In the genomic region with DNA sequence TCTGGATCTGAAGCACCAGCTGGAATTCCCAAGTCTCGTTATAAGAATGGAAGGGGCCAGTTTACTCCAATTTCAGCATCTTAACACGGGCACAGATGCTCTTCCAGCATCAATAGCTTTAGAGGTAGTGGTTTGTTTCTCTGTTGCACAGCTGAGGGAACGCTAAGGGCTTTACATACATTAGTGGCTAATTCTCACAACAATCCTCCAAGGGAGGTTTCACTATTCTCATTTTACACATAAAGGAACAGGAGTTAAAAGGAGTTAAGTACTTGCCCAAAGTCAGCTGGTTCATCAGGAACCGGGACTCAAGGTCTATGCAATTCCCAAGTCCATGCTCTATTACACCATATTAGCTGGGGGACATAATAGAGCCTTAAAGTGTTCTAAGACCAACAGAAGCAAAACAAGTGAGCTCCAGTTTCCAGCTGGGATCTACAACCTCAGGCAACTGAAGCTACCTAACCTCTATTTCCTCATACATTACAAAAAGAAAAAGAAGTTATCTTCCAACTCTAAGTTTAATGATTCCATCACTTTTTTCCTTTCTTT, we compare ENCODE assay signal across 13 cellular contexts. TPM values are rescaled to one million over a fixed set of nuclear protein-coding genes. Genes with fewer than 3 reads are reported as not detected.
A peak's percentile ranks its signal among the peaks of the same experiment; 100 is the strongest.
DNase-seq lines count a peak whose midpoint lies in the region; ATAC-seq and TF ChIP-seq lines count a peak whose summit lies in the region.
"Had no signal": no experiment of that assay in that cellular context is flagged by ENCODE, and none has a peak within 500 bp of the region (broad histone marks: within the 10 kb centered on the region; RNA-seq: fewer than 3 reads in every experiment).

No MANE protein-coding gene starts in this region.

- intact Hi-C loops in Panc1 (cut with micrococcal nuclease; ENCODE audit: unreplicated experiment) (no loop called here), esophagus muscularis mucosa (cut with DNase I) (no loop called here), stomach (cut with DNase I; ENCODE audit: low total_unique reads) (no loop called here), upper lobe of right lung (cut with DNase I) (no loop called here)

- TF ChIP-seq EP300 in esophagus muscularis mucosa (IDR thresholded peaks at IDR 0.05) (no peak), stomach (IDR thresholded peaks at IDR 0.05) (no peak)

- TSS peak; percentile 10 for BruUV-seq in Panc1 (replicated peaks; lab: Mats Ljungman, UMichigan)

- in situ Hi-C loops in Panc1 (cut with HindIII; ENCODE audit: low pct_unique_long_range_greater_than_20kb, low sequenced_read_pairs), result no loop called here

- H3K27me3 ChIP-seq in Panc1 (ENCODE audit: control insufficient read depth, insufficient read depth, low read length), result no peaks in the 10 kb centered on the region
- H3K27me3 ChIP-seq in esophagus muscularis mucosa, result no peaks in the 10 kb centered on the region
- no peaks in the 10 kb centered on the region for H3K27me3 ChIP-seq in stomach
- no peaks in the 10 kb centered on the region for H3K27me3 ChIP-seq in upper lobe of right lung

- ATAC-seq in Panc1 (no peak), upper lobe of right lung (no peak)
- ATAC-seq: naive thymus-derived CD8-positive, alpha-beta T cell had no signal

- H3K4me3 ChIP-seq in Panc1 (ENCODE audit: low read depth in 2 of 2, low read length in 2 of 2) (no peak overlapping the region), esophagus muscularis mucosa (no peak overlapping the region), stomach (no peak overlapping the region), upper lobe of right lung (no peak overlapping the region)

- H3K36me3 ChIP-seq in Panc1 (ENCODE audit: control insufficient read depth, insufficient read depth, low read length) (no peaks in the 10 kb centered on the region), esophagus muscularis mucosa (peaks cover 0 to 21% (median 8%) of the 10 kb centered on the region in 4 donors), stomach (peaks cover 4 to 25% (median 15%) of the 10 kb centered on the region in 4 donors), upper lobe of right lung (peaks cover 20% of the 10 kb centered on the region)

- POLR2A ChIA-PET in Panc1 (lab: Charles Lee), result interaction anchor here (0.5 kb wide), 1 partner anchor 295 kb away, joined by 5 read pairs; no protein-coding TSS in a partner anchor

- H3K27ac ChIP-seq in Panc1 (ENCODE audit: low read length) (no peak overlapping the region), esophagus muscularis mucosa (replicated peaks in 1 of 4) (peak overlapping the region; percentile 37 to 75 (median 52)), stomach (peak overlapping the region; percentile 40 to 66 (median 52)), upper lobe of right lung (no peak overlapping the region)

- WGBS in esophagus muscularis mucosa, result 53% methylated on average over 4 of the region's 4 CpGs
- 53 to 73% (median 61%) methylated on average over 4 of the region's 4 CpGs for WGBS in stomach, 5 donors

- CTCF ChIA-PET in Panc1 (lab: Charles Lee), result interaction anchor here (0.6 kb wide), 1 partner anchor 41 kb away, joined by 3 read pairs; no protein-coding TSS in a partner anchor

- DNase-seq in NCI-H2171 treated with DMSO at 0.1 percent for 48 hours (lab: John Stamatoyannopoulos, UW) (peak; percentile 54), NCI-H2171 (lab: John Stamatoyannopoulos, UW) (no peak), Panc1 (ENCODE audit: low read depth, low spot score) (no peak), esophagus muscularis mucosa (ENCODE audit: extremely low spot score) (no peak), stomach (no peak), upper lobe of right lung (no peak), NCI-H526 treated with DMSO at 0.1 percent for 48 hours (lab: John Stamatoyannopoulos, UW) (no peak), NCI-H2227 treated with DMSO at 0.1 percent for 48 hours (lab: John Stamatoyannopoulos, UW) (no peak)
- DNase-seq: activated CD4-positive, alpha-beta T cell treated with anti-CD3 and anti-CD28 coated beads for 4 hours; Caco-2; naive thymus-derived CD8-positive, alpha-beta T cell; NCI-H1417 treated with DMSO at 0.1 percent for 48 hours; substantia nigra had no signal

- TF ChIP-seq POLR2A in esophagus muscularis mucosa (IDR thresholded peaks at IDR 0.05; ENCODE audit: low read depth) (no peak), stomach (IDR thresholded peaks at IDR 0.05) (no peak)

- TF ChIP-seq CTCF in Panc1 (IDR thresholded peaks at IDR 0.05) (no peak), esophagus muscularis mucosa (IDR thresholded peaks at IDR 0.05) (no peak), stomach (IDR thresholded peaks at IDR 0.05) (no peak), upper lobe of right lung (IDR thresholded peaks at IDR 0.05) (no peak)

- H3K4me1 ChIP-seq in Panc1 (ENCODE audit: control insufficient read depth, insufficient read depth, low read length) (no peaks in the 10 kb centered on the region), esophagus muscularis mucosa (peaks cover 0 to 32% (median 14%) of the 10 kb centered on the region in 4 donors), stomach (peaks cover 16 to 52% (median 33%) of the 10 kb centered on the region in 4 donors), upper lobe of right lung (peaks cover 10% of the 10 kb centered on the region)

- H3K9me3 ChIP-seq in Panc1 (ENCODE audit: control insufficient read depth, insufficient read depth, low read depth, low read length) (no peaks in the 10 kb centered on the region), esophagus muscularis mucosa (no peaks in the 10 kb centered on the region), stomach (no peaks in the 10 kb centered on the region), upper lobe of right lung (no peaks in the 10 kb centered on the region)

RNA-seq across cellular contexts. Expression of a gene that starts 9.9 kb away (rescaled TPM):
- 61.2 TPM for total RNA-seq in Panc1 (2021; ENCODE audit: unreplicated experiment)
- 67.2 TPM for polyA plus RNA-seq in Panc1 (2012; ENCODE audit: insufficient read length)
- total RNA-seq in esophagus muscularis mucosa, result 10 to 100 TPM; 43.2 to 61.9 (median 48.8) TPM
- 100 to 1,000 TPM in 3 of 5 donors, 10 to 100 TPM in 2; 21.7 to 180 (median 129) TPM for total RNA-seq in stomach
- 10 to 100 TPM; 24.8 to 36.5 (median 24.8) TPM for polyA plus RNA-seq in stomach
- 45.2 TPM for total RNA-seq in upper lobe of right lung

Comparison
In these comparisons a context has a peak if more than half of its experiments do, and no peak if none do; other contexts are left out.
1. H3K27ac ChIP-seq: peak in esophagus muscularis mucosa (4 of 4) and stomach (5 of 5); none in Panc1 (single experiment) and upper lobe of right lung (single experiment).